In genomic region chr11:47765086-47765485, GRCh38 we compare ENCODE assay signal across 8 cellular contexts. TPM values are rescaled to one million over a fixed set of nuclear protein-coding genes. Genes with fewer than 3 reads are reported as not detected.
DNase-seq lines count a peak whose midpoint lies in the region; ATAC-seq and TF ChIP-seq lines count a peak whose summit lies in the region.

No MANE protein-coding gene starts in this region.

- H3K36me3 ChIP-seq in cardiac muscle cell (peaks cover 39% of the 10 kb centered on the region), suprapubic skin (peaks cover 46% of the 10 kb centered on the region)

- TF ChIP-seq CTCF in cardiac muscle cell (IDR thresholded peaks at IDR 0.05; ENCODE audit: low read depth, low read length), result no peak
- TF ChIP-seq CTCF in fibroblast of villous mesenchyme (IDR thresholded peaks at IDR 0.05; ENCODE audit: insufficient read depth, low read depth, low read length), result no peak
- TF ChIP-seq CTCF in suprapubic skin (IDR thresholded peaks at IDR 0.05), result no peak

- POLR2A ChIA-PET in activated CD4-positive, alpha-beta memory T cell treated with anti-CD3 and anti-CD28 coated beads for 36 hours (lab: Charles Lee), result interaction anchor here (0.6 to 1.5 kb wide), 4 partner anchors 10 to 56 kb away, joined by 3 read pairs; no protein-coding TSS in a partner anchor

- H3K27me3 ChIP-seq in cardiac muscle cell, result no peaks in the 10 kb centered on the region
- no peaks in the 10 kb centered on the region for H3K27me3 ChIP-seq in suprapubic skin

- intact Hi-C loops in left cardiac atrium (cut with DNase I), result no loop called here
- intact Hi-C loops in activated CD4-positive, alpha-beta memory T cell treated with anti-CD3 and anti-CD28 coated beads for 36 hours (cut with micrococcal nuclease), result loop anchor here (5.0 to 10.0 kb wide), 2 partner anchors 242 to 340 kb away; partner anchors contain the start of gene PSMC3

- H3K4me1 Mint-ChIP-seq in activated CD4-positive, alpha-beta memory T cell treated with anti-CD3 and anti-CD28 coated beads for 36 hours (ENCODE audit: low read depth), result peaks cover 18% of the 10 kb centered on the region

- no peaks in the 10 kb centered on the region for H3K27me3 Mint-ChIP-seq in activated CD4-positive, alpha-beta memory T cell treated with anti-CD3 and anti-CD28 coated beads for 36 hours

- H3K4me3 Mint-ChIP-seq in activated CD4-positive, alpha-beta memory T cell treated with anti-CD3 and anti-CD28 coated beads for 36 hours, result peak overlapping the region; percentile 91

- H3K27ac ChIP-seq in cardiac muscle cell, result no peak overlapping the region
- H3K27ac ChIP-seq in suprapubic skin, result peak overlapping the region; percentile 29

- H3K4me1 ChIP-seq in cardiac muscle cell (ENCODE audit: low read depth), result peaks cover 18% of the 10 kb centered on the region
- H3K4me1 ChIP-seq in suprapubic skin, result peaks cover 33% of the 10 kb centered on the region

- peak overlapping the region; percentile 97 for H3K27ac Mint-ChIP-seq in activated CD4-positive, alpha-beta memory T cell treated with anti-CD3 and anti-CD28 coated beads for 36 hours

- CTCF ChIA-PET in activated CD4-positive, alpha-beta memory T cell treated with anti-CD3 and anti-CD28 coated beads for 36 hours (lab: Charles Lee), result interaction anchor here (0.6 to 1.2 kb wide), 3 partner anchors 50 to 463 kb away, joined by 3 read pairs; partner anchors contain the start of gene AGBL2

- DNase-seq in cardiac muscle cell (ENCODE audit: low read depth in 1 of 2, low spot score in 1 of 2), result no peak
- no peak for DNase-seq in left cardiac atrium
- DNase-seq in activated CD4-positive, alpha-beta memory T cell treated with anti-CD3 and anti-CD28 coated beads for 36 hours, result peak; percentile 5
- DNase-seq in fibroblast of villous mesenchyme (ENCODE audit: low read depth), result no peak
- DNase-seq in suprapubic skin (ENCODE audit: low spot score in 2 of 2), result no peak
- DNase-seq in SIG-M5 (lab: John Stamatoyannopoulos, UW), result no peak
- DNase-seq in NCI-H1930 (lab: John Stamatoyannopoulos, UW), result no peak

- no peak for TF ChIP-seq POLR2A in suprapubic skin (IDR thresholded peaks at IDR 0.05)

- 69% methylated on average over 2 of the region's 2 CpGs for WGBS in suprapubic skin

- H3K9me3 Mint-ChIP-seq in activated CD4-positive, alpha-beta memory T cell treated with anti-CD3 and anti-CD28 coated beads for 36 hours, result no peaks in the 10 kb centered on the region

- TF ChIP-seq EP300 in suprapubic skin (IDR thresholded peaks at IDR 0.05), result no peak

- H3K4me3 ChIP-seq in cardiac muscle cell, result peak overlapping the region; percentile 90
- H3K4me3 ChIP-seq in fibroblast of villous mesenchyme (ENCODE audit: low read depth, low read length), result peak overlapping the region; percentile 93
- H3K4me3 ChIP-seq in suprapubic skin, result peak overlapping the region; percentile 78

- ATAC-seq in left cardiac atrium (no peak), HG03354 (IDR thresholded peaks at IDR 0.05; ENCODE audit: poor library complexity, severe bottlenecking, unreplicated experiment) (no peak)

- peaks cover 37% of the 10 kb centered on the region for H3K36me3 Mint-ChIP-seq in activated CD4-positive, alpha-beta memory T cell treated with anti-CD3 and anti-CD28 coated beads for 36 hours

- H3K9me3 ChIP-seq in cardiac muscle cell (ENCODE audit: low read depth), result no peaks in the 10 kb centered on the region
- H3K9me3 ChIP-seq in suprapubic skin, result no peaks in the 10 kb centered on the region

RNA-seq across cellular contexts. Expression of gene FNBP4, which starts 2.1 kb away (rescaled TPM):
- 57.8 and 104 TPM in 2 replicates for total RNA-seq in cardiac muscle cell
- polyA plus RNA-seq in cardiac muscle cell, result 51.2 and 104 TPM in 2 replicates
- total RNA-seq in left cardiac atrium, result 10 to 100 TPM; 30.6 to 50.1 TPM
- 100 to 1,000 TPM in 1 of 2 experiments, 10 to 100 TPM in 1; 93.5 to 114 TPM for total RNA-seq in activated CD4-positive, alpha-beta memory T cell treated with anti-CD3 and anti-CD28 coated beads for 36 hours
- 107 and 120 TPM in 2 replicates for total RNA-seq in fibroblast of villous mesenchyme
- 100 to 1,000 TPM in 3 of 4 donors, 10 to 100 TPM in 1; 99.3 to 397 (median 143) TPM for total RNA-seq in suprapubic skin

RNA-seq across cellular contexts. Expression of gene AGBL2, which starts 49.9 kb away (rescaled TPM):
- 0.25 and 0.69 TPM in 2 replicates for total RNA-seq in cardiac muscle cell
- polyA plus RNA-seq in cardiac muscle cell, result 1.7 TPM in 1 of 2 replicates, not detected in the other
- total RNA-seq in left cardiac atrium, result under 1 TPM in 1 of 2 donors, not detected in 1; 0.44 TPM
- 1 to 10 TPM; 4.2 to 5.0 TPM for total RNA-seq in activated CD4-positive, alpha-beta memory T cell treated with anti-CD3 and anti-CD28 coated beads for 36 hours
- 0.64 and 1.3 TPM in 2 replicates for total RNA-seq in fibroblast of villous mesenchyme
- under 1 TPM in 2 of 4 donors, not detected in 2; 0.29 to 0.89 TPM for total RNA-seq in suprapubic skin
